In genomic region chr17:59619313-59620063, GRCh38 we compare ENCODE assay signal across 8 cellular contexts. TPM values are rescaled to one million over a fixed set of nuclear protein-coding genes. Genes with fewer than 3 reads are reported as not detected.
DNase-seq lines count a peak whose midpoint lies in the region; ATAC-seq, FAIRE-seq and TF ChIP-seq lines count a peak whose summit lies in the region.

Gene CLTC, plus strand, starts transcription at chr17:59619895. Its CDS starts 237 bp downstream, at chr17:59620132.

- no peaks in the 10 kb centered on the region; a peak in 2 of 5 replicates for H3K27me3 ChIP-seq in HepG2 (ENCODE audit: control insufficient read depth in 1 of 2, insufficient read depth in 2 of 2, low read length in 2 of 2)

- H3K9me3 ChIP-seq in HepG2 (ENCODE audit: low read length): no peaks in the 10 kb centered on the region

- H3K4me1 ChIP-seq in HepG2 (ENCODE audit: insufficient read depth, low read length): peaks cover 47% of the 10 kb centered on the region

- TF ChIP-seq CTCF in C4-2B (conservative IDR thresholded peaks at IDR 0.05) (no peak), HepG2 (CRISPR knock-in tag; IDR thresholded peaks at IDR 0.05) (peak; percentile 21; the same call in 1 of the 2 replicates)

- peak within 1 kb of the TSS; percentile 49 for H2AFZ ChIP-seq in HepG2 (ENCODE audit: low read length)

- H3K9ac ChIP-seq in HepG2 (ENCODE audit: insufficient read depth, low read depth, low read length): peak within 1 kb of the TSS; percentile 98

- peak; percentile 78 to 97 for TF ChIP-seq POLR2A in HepG2 (IDR thresholded peaks at IDR 0.05; ENCODE audit: insufficient read depth in 1 of 2, low read depth in 2 of 2, low read length in 2 of 2)

- peak within 1 kb of the TSS; percentile 86 for H3K4me2 ChIP-seq in HepG2 (ENCODE audit: low read depth, low read length)

- FAIRE-seq in HepG2 (lab: Jason Lieb, UNC): peak; percentile 93

- peak within 1 kb of the TSS; percentile 94 to 99 (median 94) for H3K4me3 ChIP-seq in HepG2 (replicated peaks in 1 of 3; ENCODE audit: insufficient read depth in 1 of 3, low read depth in 2 of 3, low read length in 3 of 3)

- TF ChIP-seq EP300 in HepG2 (IDR thresholded peaks at IDR 0.05; ENCODE audit: low read depth in 2 of 2, low read length in 2 of 2) (peak; percentile 64 to 84), HepG2 (CRISPR knock-in tag; IDR thresholded peaks at IDR 0.05; ENCODE audit: borderline replicate concordance) (peak; percentile 76; the same call in 1 of the 2 replicates)

- no peaks in the 10 kb centered on the region; a peak in 1 of 5 replicates for H3K36me3 ChIP-seq in HepG2 (replicated peaks in 1 of 2; ENCODE audit: control insufficient read depth in 1 of 2, insufficient read depth in 2 of 2, low read length in 2 of 2)

- peaks cover 63% of the 10 kb centered on the region for H3K79me2 ChIP-seq in HepG2 (ENCODE audit: insufficient read depth, low read length)

- TF ChIP-seq RAD21 in HepG2 (CRISPR knock-in tag; IDR thresholded peaks at IDR 0.05): peak; percentile 44

- under 1% methylated on average over 45 of the region's 65 CpGs for whole genome bisulfite sequencing in HepG2 (ENCODE audit: low lambda C conversion rate)

- intact Hi-C loops in HepG2 (cut with micrococcal nuclease; ENCODE audit: unreplicated experiment): loop anchor here (2.0 to 5.0 kb wide), 2 partner anchors 97 to 155 kb away; no protein-coding TSS in a partner anchor

- peaks cover 37% of the 10 kb centered on the region for H4K20me1 ChIP-seq in HepG2 (ENCODE audit: insufficient read depth, low read length)

- DNase-seq in NCI-H774 (lab: John Stamatoyannopoulos, UW) (peak; percentile 97), dermis microvascular lymphatic vessel endothelial cell (ENCODE audit: low read depth in 2 of 2) (peak; percentile 96 to 98), HepG2 (ENCODE audit: low spot score) (peak; percentile 97)
- peak; percentile 92 to 93 for DNase-seq in activated CD4-positive, alpha-beta T cell treated with anti-CD3 and anti-CD28 coated beads, Interleukin-2, amount 50 U/mL, for 48 hours
- peak; percentile 93 for DNase-seq in stimulated activated CD4-positive, alpha-beta T cell treated with anti-CD3 and anti-CD28 coated beads, Interleukin-4, amount 100 ng/mL, for 1 hour

- CTCF ChIA-PET in HepG2 (lab: Yijun Ruan, JAX; ENCODE audit: low intra/inter-chr PET ratio, low total read pairs): no interaction called here

- POLR2A ChIA-PET in HepG2 (lab: Yijun Ruan, JAX): interaction anchor here (0.6 to 4.7 kb wide), 37 partner anchors 9 to 1257 kb away, joined by 3 to 49 read pairs (median 4); partner anchors contain the start of genes APPBP2, DHX40, GDPD1 and PPM1D

- peak within 1 kb of the TSS; percentile 99 for H3K27ac ChIP-seq in C4-2B
- H3K27ac ChIP-seq in HepG2 (ENCODE audit: extremely low read length, insufficient read depth, low read length): peak within 1 kb of the TSS; percentile 97

- ATAC-seq in GM19395 (IDR thresholded peaks at IDR 0.05; ENCODE audit: unreplicated experiment) (peak; percentile 79), HG03565 (IDR thresholded peaks at IDR 0.05; ENCODE audit: unreplicated experiment) (peak; percentile 67), HepG2 (peak; percentile 95)

- in situ Hi-C loops in HepG2 (cut with HindIII; ENCODE audit: extremely low pct_ligation_motif_present, low pct_unique_long_range_greater_than_20kb): no loop called here

- BruUV-seq in HepG2 (replicated peaks; lab: Mats Ljungman, UMichigan): no TSS peak

TF ChIP-seq in HepG2, 621 proteins besides CTCF, POLR2A, EP300 and RAD21 (continues in another document):
- TF ChIP-seq, protein P1, sequence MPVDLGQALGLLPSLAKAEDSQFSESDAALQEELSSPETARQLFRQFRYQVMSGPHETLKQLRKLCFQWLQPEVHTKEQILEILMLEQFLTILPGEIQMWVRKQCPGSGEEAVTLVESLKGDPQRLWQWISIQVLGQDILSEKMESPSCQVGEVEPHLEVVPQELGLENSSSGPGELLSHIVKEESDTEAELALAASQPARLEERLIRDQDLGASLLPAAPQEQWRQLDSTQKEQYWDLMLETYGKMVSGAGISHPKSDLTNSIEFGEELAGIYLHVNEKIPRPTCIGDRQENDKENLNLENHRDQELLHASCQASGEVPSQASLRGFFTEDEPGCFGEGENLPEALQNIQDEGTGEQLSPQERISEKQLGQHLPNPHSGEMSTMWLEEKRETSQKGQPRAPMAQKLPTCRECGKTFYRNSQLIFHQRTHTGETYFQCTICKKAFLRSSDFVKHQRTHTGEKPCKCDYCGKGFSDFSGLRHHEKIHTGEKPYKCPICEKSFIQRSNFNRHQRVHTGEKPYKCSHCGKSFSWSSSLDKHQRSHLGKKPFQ (CRISPR knock-in tag; IDR thresholded peaks at IDR 0.05; ENCODE audit: insufficient replicate concordance): peak; percentile 87
- TF ChIP-seq DMAP1 (CRISPR knock-in tag; IDR thresholded peaks at IDR 0.05) (peak; percentile 100), THYN1 (CRISPR knock-in tag; IDR thresholded peaks at IDR 0.05; ENCODE audit: borderline replicate concordance, low read depth) (peak; percentile 81; the same call in 1 of the 2 replicates), ZFP36 (IDR thresholded peaks at IDR 0.05; ENCODE audit: borderline replicate concordance, low read depth, low read length, partially characterized antibody) (no peak), MEIS2 (CRISPR knock-in tag; IDR thresholded peaks at IDR 0.05) (peak; percentile 67), ZNF644 (CRISPR knock-in tag; IDR thresholded peaks at IDR 0.05; ENCODE audit: low read depth) (peak; percentile 63; the same call in 1 of the 2 replicates), SYNCRIP (IDR thresholded peaks at IDR 0.05; ENCODE audit: insufficient read depth, low read depth, low read length) (no peak), ZBTB49 (CRISPR knock-in tag; IDR thresholded peaks at IDR 0.05; ENCODE audit: borderline replicate concordance) (peak; percentile 44; the same call in 1 of the 2 replicates), ZBTB7A (CRISPR knock-in tag; IDR thresholded peaks at IDR 0.05) (no peak; the same call in none of the 2 replicates), SKI (IDR thresholded peaks at IDR 0.05; ENCODE audit: partially characterized antibody) (peak; percentile 89), ZFP36L1 (CRISPR knock-in tag; IDR thresholded peaks at IDR 0.05) (no peak; the same call in 1 of the 2 replicates)
- TF ChIP-seq, protein P2, sequence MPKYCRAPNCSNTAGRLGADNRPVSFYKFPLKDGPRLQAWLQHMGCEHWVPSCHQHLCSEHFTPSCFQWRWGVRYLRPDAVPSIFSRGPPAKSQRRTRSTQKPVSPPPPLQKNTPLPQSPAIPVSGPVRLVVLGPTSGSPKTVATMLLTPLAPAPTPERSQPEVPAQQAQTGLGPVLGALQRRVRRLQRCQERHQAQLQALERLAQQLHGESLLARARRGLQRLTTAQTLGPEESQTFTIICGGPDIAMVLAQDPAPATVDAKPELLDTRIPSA (CRISPR knock-in tag; IDR thresholded peaks at IDR 0.05; ENCODE audit: borderline replicate concordance): peak; percentile 82; the same call in 1 of the 2 replicates

RNA-seq across cellular contexts. Expression of gene CLTC, which starts in this region (rescaled TPM):
- total RNA-seq in dermis microvascular lymphatic vessel endothelial cell (371 and 477 TPM in 2 replicates), HepG2 (2016; rRNA removed; fragmentation: Illumina TruSeq; extraction: Trizol) (283 and 643 TPM in 2 replicates)
- 19.6 and 21.0 TPM in 2 replicates for total RNA-seq in HepG2 (2016; cell fraction: cytosol; rRNA removed; fragmentation: Illumina TruSeq; extraction: Trizol; ENCODE audit: low read depth)
- 267 and 594 TPM in 2 replicates for total RNA-seq in HepG2 (2016; cell fraction: insoluble cytoplasmic fraction; rRNA removed; fragmentation: Illumina TruSeq; extraction: Trizol)
- 63.1 and 72.1 TPM in 2 replicates for total RNA-seq in HepG2 (2016; cell fraction: membrane; rRNA removed; fragmentation: Illumina TruSeq; extraction: Trizol)
- total RNA-seq in HepG2 (2016; cell fraction: nucleus; rRNA removed; fragmentation: Illumina TruSeq; extraction: Trizol): 282 and 292 TPM in 2 replicates
- polyA plus RNA-seq in HepG2 (2011; rRNA removed): 110 and 134 TPM in 2 replicates
- polyA plus RNA-seq in HepG2 (2011; cell fraction: cytosol; rRNA removed): 125 and 195 TPM in 2 replicates
- 64.1 and 73.6 TPM in 2 replicates for polyA plus RNA-seq in HepG2 (2011; cell fraction: nucleus; rRNA removed)
- 126 and 165 TPM in 2 replicates for polyA plus RNA-seq in HepG2 (2012)
- 9.6 and 11.7 TPM in 2 replicates for polyA plus RNA-seq in HepG2 (2016; cell fraction: cytosol; fragmentation: Illumina TruSeq; extraction: Trizol; ENCODE audit: low read depth)
- 350 and 354 TPM in 2 replicates for polyA plus RNA-seq in HepG2 (2016; cell fraction: insoluble cytoplasmic fraction; fragmentation: Illumina TruSeq; extraction: Trizol; ENCODE audit: low read depth)
- 37.1 and 44.2 TPM in 2 replicates for polyA plus RNA-seq in HepG2 (2016; cell fraction: membrane; fragmentation: Illumina TruSeq; extraction: Trizol; ENCODE audit: low read depth)
- polyA plus RNA-seq in HepG2 (2016; cell fraction: nucleus; fragmentation: Illumina TruSeq; extraction: Trizol; ENCODE audit: insufficient read depth, low read depth): 217 and 222 TPM in 2 replicates
- 363 and 456 TPM in 2 replicates for polyA minus RNA-seq in HepG2 (2011; rRNA and poly(A)+ RNA removed; ENCODE audit: low replicate concordance)
- 307 and 353 TPM in 2 replicates for polyA minus RNA-seq in HepG2 (2011; cell fraction: cytosol; rRNA and poly(A)+ RNA removed)
- polyA minus RNA-seq in HepG2 (2011; cell fraction: nucleus; rRNA and poly(A)+ RNA removed): 208 and 274 TPM in 2 replicates

Comparison
In these comparisons a context has a peak if more than half of its experiments do, and no peak if none do; other contexts are left out.
1. Peak in every context shown above with its lines: DNase-seq, ATAC-seq, H3K4me3 ChIP-seq and H3K27ac ChIP-seq.